Comparison of ENCODE assay signal across 24 cellular contexts in genomic region chr1:38477811-38478210, GRCh38.
"Had no signal": no experiment of that assay in that cellular context is flagged by ENCODE, and none has a peak within 500 bp of the region (broad histone marks: within the 10 kb centered on the region; RNA-seq: fewer than 3 reads in every experiment).

No MANE protein-coding gene starts in this region.

- ATAC-seq: activated CD4-positive, CD25-positive, alpha-beta regulatory T cell treated with anti-CD3 and anti-CD28 coated beads, Interleukin-2, amount 50 U/mL, for 24 hours; activated T-cell treated with anti-CD3 and anti-CD28 coated beads, Interleukin-2, amount 50 U/mL, for 72 hours; mucosa of descending colon; pancreas; sciatic nerve; stimulated activated effector memory CD8-positive, alpha-beta T cell treated with anti-CD3 and anti-CD28 coated beads, Interleukin-12 subunit alpha, Interleukin-12 subunit beta, amount 100 ng/mL, for 72 hours had no signal

- H3K4me3 ChIP-seq: left ventricle myocardium inferior, lung, mucosa of descending colon, pancreas, prostate gland, skin epidermis, suprapubic skin, tibial artery had no signal

- H3K4me3 Mint-ChIP-seq: activated CD4-positive, alpha-beta memory T cell treated with anti-CD3 and anti-CD28 coated beads, Interleukin-2, amount 10 ng/mL, durations not matched to agents 7 days and 5 days; activated CD4-positive, alpha-beta T cell treated with anti-CD3 and anti-CD28 coated beads, Interleukin-2, amount 10 ng/mL, durations not matched to agents 7 days and 5 days; activated T-cell treated with anti-CD3 and anti-CD28 coated beads, Interleukin-2, amount 50 U/mL, for 72 hours; central memory CD8-positive, alpha-beta T cell; dendritic cell treated with granulocyte-macrophage colony-stimulating factor and Interleukin-4, amounts not matched to agents 40 ng/mL and 50 ng/mL, for 4 days; stimulated activated effector memory CD8-positive, alpha-beta T cell treated with anti-CD3 and anti-CD28 coated beads, Interleukin-12 subunit alpha, Interleukin-12 subunit beta, amount 100 ng/mL, for 72 hours had no signal

- H3K27ac ChIP-seq: epithelial cell of prostate, left ventricle myocardium inferior, pancreas, prostate gland, suprapubic skin, tibial artery, VCaP had no signal

- H3K36me3 ChIP-seq: left ventricle myocardium inferior, pancreas, prostate gland, suprapubic skin, tibial artery had no signal

- H3K9me3 Mint-ChIP-seq: activated CD4-positive, alpha-beta memory T cell treated with anti-CD3 and anti-CD28 coated beads, Interleukin-2, amount 10 ng/mL, durations not matched to agents 7 days and 5 days; activated CD4-positive, alpha-beta T cell treated with anti-CD3 and anti-CD28 coated beads, Interleukin-2, amount 10 ng/mL, durations not matched to agents 7 days and 5 days; central memory CD8-positive, alpha-beta T cell had no signal

- H3K36me3 Mint-ChIP-seq: stimulated activated effector memory CD8-positive, alpha-beta T cell treated with anti-CD3 and anti-CD28 coated beads, Interleukin-12 subunit alpha, Interleukin-12 subunit beta, amount 100 ng/mL, for 72 hours had no signal

- DNase-seq: activated CD4-positive, alpha-beta memory T cell treated with anti-CD3 and anti-CD28 coated beads, Interleukin-2, amount 10 ng/mL, durations not matched to agents 7 days and 5 days; activated CD4-positive, alpha-beta T cell treated with anti-CD3 and anti-CD28 coated beads, Interleukin-2, amount 10 ng/mL, durations not matched to agents 7 days and 5 days; activated naive CD4-positive, alpha-beta T cell treated with Interleukin-2 at 50 U/mL for 16 hours; activated T-cell treated with anti-CD3 and anti-CD28 coated beads, Interleukin-2, amount 50 U/mL, for 72 hours; anterior cingulate cortex; effector CD4-positive, alpha-beta T cell; left ventricle myocardium inferior; mucosa of descending colon; nephron progenitor cell; pancreas; retina; stimulated activated CD4-positive, alpha-beta T cell treated with anti-CD3 and anti-CD28 coated beads, Interleukin-4, amount 100 ng/mL, for 24 hours; tibial artery had no signal

- H3K27me3 ChIP-seq: pancreas had no signal

- H3K4me1 ChIP-seq: pancreas, prostate gland had no signal

- H3K9me3 ChIP-seq: left ventricle myocardium inferior, mucosa of descending colon, pancreas, prostate gland, suprapubic skin had no signal
